In genomic region chr5:142825378-142826089, GRCh38 we compare ENCODE assay signal across 17 cellular contexts. TPM values are rescaled to one million over a fixed set of nuclear protein-coding genes. Genes with fewer than 3 reads are reported as not detected.
DNase-seq lines count a peak whose midpoint lies in the region; ATAC-seq, FAIRE-seq and TF ChIP-seq lines count a peak whose summit lies in the region.
"Had no signal": no experiment of that assay in that cellular context is flagged by ENCODE, and none has a peak within 500 bp of the region (broad histone marks: within the 10 kb centered on the region; RNA-seq: fewer than 3 reads in every experiment).

No MANE protein-coding gene starts in this region.

- H2AFZ ChIP-seq in OCI-LY7 (ENCODE audit: low read length), result no peak overlapping the region

- 5% methylated on average over 13 of the region's 13 CpGs for WGBS in A549 (ENCODE audit: missing lambda C conversion rate)

- DNase-seq in A549 (ENCODE audit: low read depth in 1 of 2, low spot score in 1 of 2) (peak; percentile 62 to 75), NB4 (ENCODE audit: low read depth) (peak; percentile 89), amygdala (lab: John Stamatoyannopoulos, UW) (no peak), OCI-LY7 (ENCODE audit: low spot score) (no peak)
- no peak for DNase-seq in effector memory CD8-positive, alpha-beta T cell
- DNase-seq: activated CD4-positive, alpha-beta T cell treated with anti-CD3 and anti-CD28 coated beads for 48 hours; activated effector memory CD4-positive, alpha-beta T cell treated with Interleukin-2 at 50 U/mL for 16 hours; NCI-H748 treated with DMSO at 0.1 percent for 48 hours; upper lobe of right lung had no signal

- no peaks in the 10 kb centered on the region for H3K36me3 ChIP-seq in OCI-LY7 (ENCODE audit: insufficient read depth, low read length)
- H3K36me3 ChIP-seq: HAP-1, upper lobe of right lung had no signal

- H3K4me2 ChIP-seq in A549 (peak overlapping the region; percentile 85), OCI-LY7 (ENCODE audit: low read length) (no peak overlapping the region)

- H3K27ac ChIP-seq in A549 (peak overlapping the region; percentile 73 to 87), OCI-LY7 (ENCODE audit: low read depth, low read length, poor library complexity, severe bottlenecking) (no peak overlapping the region)
- H3K27ac ChIP-seq: SK-N-MC, upper lobe of right lung had no signal

- no TSS peak for BruUV-seq in OCI-LY7 (replicated peaks; lab: Mats Ljungman, UMichigan)

- CTCF ChIA-PET in A549 (lab: Yijun Ruan, JAX), result interaction anchor here (0.8 to 1.9 kb wide), 2 partner anchors 54 to 170 kb away, joined by 3 to 5 read pairs; no protein-coding TSS in a partner anchor
- CTCF ChIA-PET in OCI-LY7 (lab: Charles Lee; ENCODE audit: unreplicated experiment), result no interaction called here

- no peaks in the 10 kb centered on the region for H3K36me3 Mint-ChIP-seq in effector memory CD8-positive, alpha-beta T cell (ENCODE audit: insufficient read depth)
- no peaks in the 10 kb centered on the region for H3K36me3 Mint-ChIP-seq in nephron (ENCODE audit: low read depth)

- intact Hi-C loops in OCI-LY7 (cut with micrococcal nuclease; ENCODE audit: unreplicated experiment), result no loop called here

- no peaks in the 10 kb centered on the region for H3K9me2 ChIP-seq in OCI-LY7 (ENCODE audit: insufficient read depth, low read length)

- H3K9me3 Mint-ChIP-seq in effector memory CD8-positive, alpha-beta T cell, result no peaks in the 10 kb centered on the region
- H3K9me3 Mint-ChIP-seq in nephron, result no peaks in the 10 kb centered on the region

- H3K9me3 ChIP-seq in A549, result peaks cover 9% of the 10 kb centered on the region; the same call in 2 of the 3 replicates
- no peaks in the 10 kb centered on the region for H3K9me3 ChIP-seq in OCI-LY7 (ENCODE audit: low read length)
- H3K9me3 ChIP-seq: HAP-1, upper lobe of right lung had no signal

- TF ChIP-seq POLR2A in A549 (IDR thresholded peaks at IDR 0.05; ENCODE audit: low read length) (no peak), NB4 (IDR thresholded peaks at IDR 0.05; ENCODE audit: extremely low read depth, insufficient read length) (no peak)

- no peak for TF ChIP-seq CTCF in A549 (IDR thresholded peaks at IDR 0.05)
- no peak for TF ChIP-seq CTCF in NB4 (IDR thresholded peaks at IDR 0.05; ENCODE audit: low read depth, low read length)
- TF ChIP-seq CTCF in nephron (IDR thresholded peaks at IDR 0.05; ENCODE audit: unreplicated experiment in 3 of 3), result no peak
- no peak for TF ChIP-seq CTCF in OCI-LY7 (conservative IDR thresholded peaks at IDR 0.05; ENCODE audit: low read length)

- ATAC-seq in A549, result peak; percentile 86 to 88
- no peak for ATAC-seq in effector memory CD8-positive, alpha-beta T cell (replicated peaks)
- no peak for ATAC-seq in HG03571 (IDR thresholded peaks at IDR 0.05; ENCODE audit: unreplicated experiment)
- no peak for ATAC-seq in HG02623 (IDR thresholded peaks at IDR 0.05; ENCODE audit: unreplicated experiment)
- ATAC-seq: esophagus mucosa, upper lobe of right lung had no signal

- H3K4me1 ChIP-seq in A549 (peaks cover 96% of the 10 kb centered on the region), OCI-LY7 (ENCODE audit: insufficient read depth, low read length, poor library complexity, severe bottlenecking) (no peaks in the 10 kb centered on the region)
- H3K4me1 ChIP-seq: HAP-1 had no signal

- TF ChIP-seq RAD21 in A549 (conservative IDR thresholded peaks at IDR 0.05 in 1 of 2, IDR thresholded peaks at IDR 0.05 in 1 of 2), result no peak

- peaks cover 75 to 88% of the 10 kb centered on the region in 2 donors for H3K4me1 Mint-ChIP-seq in effector memory CD8-positive, alpha-beta T cell (ENCODE audit: low read depth in 2 of 2)
- H3K4me1 Mint-ChIP-seq in nephron, result peaks cover 49% of the 10 kb centered on the region

- no peaks in the 10 kb centered on the region for H3K79me2 ChIP-seq in OCI-LY7 (ENCODE audit: insufficient read depth, low read depth, low read length)

- H3K27me3 Mint-ChIP-seq in effector memory CD8-positive, alpha-beta T cell, result no peaks in the 10 kb centered on the region
- H3K27me3 Mint-ChIP-seq in nephron (ENCODE audit: low read depth), result no peaks in the 10 kb centered on the region

- H3K4me3 ChIP-seq in A549 (peak overlapping the region; percentile 32), NB4 (ENCODE audit: low read depth, low read length) (no peak overlapping the region), OCI-LY7 (ENCODE audit: low read depth, low read length, poor library complexity, severe bottlenecking) (no peak overlapping the region)
- H3K4me3 ChIP-seq: HAP-1, SK-N-MC, skin epidermis, upper lobe of right lung had no signal

- H4K20me1 ChIP-seq in OCI-LY7 (ENCODE audit: insufficient read depth, low read length), result no peaks in the 10 kb centered on the region

- TF ChIP-seq EP300 in A549 (IDR thresholded peaks at IDR 0.05), result no peak

- peak overlapping the region; percentile 63 to 70 for H3K27ac Mint-ChIP-seq in effector memory CD8-positive, alpha-beta T cell
- peak overlapping the region in 2 of 3 experiments; percentile 8 to 42 for H3K27ac Mint-ChIP-seq in nephron

- POLR2A ChIA-PET in A549 (lab: Yijun Ruan, JAX), result interaction anchor here (1.0 kb wide), 1 partner anchor 14 kb away, joined by 5 read pairs; no protein-coding TSS in a partner anchor
- POLR2A ChIA-PET in OCI-LY7 (lab: Charles Lee), result interaction anchor here (1.6 kb wide), 1 partner anchor 12 kb away, joined by 6 read pairs; no protein-coding TSS in a partner anchor

- peak overlapping the region; percentile 1 to 17 for H3K4me3 Mint-ChIP-seq in effector memory CD8-positive, alpha-beta T cell
- no peak overlapping the region for H3K4me3 Mint-ChIP-seq in nephron

- no peak for FAIRE-seq in A549 (lab: Jason Lieb, UNC)
- FAIRE-seq: GM12891 had no signal

TF ChIP-seq in A549, 52 proteins besides CTCF, POLR2A, EP300 and RAD21:
- no peak for TF ChIP-seq SREBF2 (IDR thresholded peaks at IDR 0.05)
- no peak for TF ChIP-seq MYC (IDR thresholded peaks at IDR 0.05; ENCODE audit: borderline replicate concordance, low read length)
- TF ChIP-seq HOXB13 (CRISPR knock-in tag; IDR thresholded peaks at IDR 0.05; ENCODE audit: low read depth), result no peak
- TF ChIP-seq TP53 (CRISPR knock-in tag; IDR thresholded peaks at IDR 0.05), result no peak
- TF ChIP-seq EHF (CRISPR knock-in tag; IDR thresholded peaks at IDR 0.05), result no peak
- no peak for TF ChIP-seq ZNF302 (CRISPR knock-in tag; IDR thresholded peaks at IDR 0.05)
- no peak for TF ChIP-seq PHF8 (IDR thresholded peaks at IDR 0.05; ENCODE audit: borderline replicate concordance, low read depth)
- no peak for TF ChIP-seq USF2 (IDR thresholded peaks at IDR 0.05)
- no peak for TF ChIP-seq ZC3H11A (IDR thresholded peaks at IDR 0.05)
- TF ChIP-seq NPAS2 (CRISPR knock-in tag; IDR thresholded peaks at IDR 0.05; ENCODE audit: borderline replicate concordance), result no peak
- TF ChIP-seq HOXB5 (CRISPR knock-in tag; IDR thresholded peaks at IDR 0.05), result no peak
- no peak; the same call in 1 of the 2 replicates for TF ChIP-seq GATA3 (IDR thresholded peaks at IDR 0.05; ENCODE audit: borderline replicate concordance)
- TF ChIP-seq JUN (IDR thresholded peaks at IDR 0.05), result no peak
- TF ChIP-seq ZSCAN20 (CRISPR knock-in tag; IDR thresholded peaks at IDR 0.05), result no peak; the same call in 1 of the 2 replicates
- TF ChIP-seq KDM5A (IDR thresholded peaks at IDR 0.05), result no peak
- TF ChIP-seq RARB (CRISPR knock-in tag; IDR thresholded peaks at IDR 0.05), result no peak
TF ChIP-seq in A549: peak in this region for 0.

RNA-seq across cellular contexts. Expression of gene ARHGAP26, which starts 55.4 kb away (rescaled TPM):
- polyA plus RNA-seq in A549 (2011; rRNA removed) (19.1 and 29.8 TPM in 2 replicates), A549 (2017; fragmentation: RNase III; extraction: RNeasy Plus Mini Kit Qiagen cat#74134 plus additional on column Dnase treatment) (6.6 to 8.1 TPM (median 7.5 TPM) in 3 replicates)
- polyA plus RNA-seq in A549 (2012; cell fraction: cytosol; rRNA removed), result 4.2 and 4.5 TPM in 2 replicates
- polyA plus RNA-seq in A549 (2012; cell fraction: nucleus; rRNA removed), result 8.9 and 9.7 TPM in 2 replicates
- 81.7 and 91.3 TPM in 2 replicates for polyA minus RNA-seq in A549 (2011; rRNA and poly(A)+ RNA removed)
- total RNA-seq in OCI-LY7 (2014; rRNA removed; shearing (Covaris generic)), result 7.0 and 7.5 TPM in 2 replicates
- 19.1 and 21.0 TPM in 2 replicates for total RNA-seq in OCI-LY7 (2022)

Comparison
In these comparisons a context has a peak if more than half of its experiments do, and no peak if none do; other contexts are left out.
1. ATAC-seq: peak in A549 (2 of 2); none in effector memory CD8-positive, alpha-beta T cell (single experiment), HG03571 (single experiment) and HG02623 (single experiment).
2. DNase-seq: peak in A549 (2 of 2) and NB4 (single experiment); none in effector memory CD8-positive, alpha-beta T cell (0 of 3), amygdala (0 of 56) and OCI-LY7 (single experiment).
3. H3K4me3 Mint-ChIP-seq: peak in effector memory CD8-positive, alpha-beta T cell (2 of 2); none in nephron (0 of 3).